ENCODE assay signal across 37 cellular contexts in the genomic region with DNA sequence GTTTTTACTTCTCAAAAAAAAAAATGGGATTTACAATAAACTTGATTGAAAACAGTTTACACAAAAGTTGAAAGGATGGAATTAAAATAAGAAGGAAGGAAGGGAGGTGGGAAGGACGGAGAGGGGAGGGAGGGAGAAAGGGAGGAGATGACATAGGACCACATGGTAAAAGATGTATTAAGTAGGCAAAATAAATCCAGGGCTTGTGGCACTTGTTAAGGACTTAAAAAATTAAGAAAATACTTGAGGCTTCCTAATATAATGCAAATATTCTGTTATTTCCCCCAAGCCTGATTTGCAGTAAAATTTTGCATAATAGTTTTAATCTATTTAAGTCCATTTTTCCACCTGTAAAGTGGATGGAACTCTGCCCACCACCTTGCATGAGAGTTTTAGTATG. TPM values are rescaled to one million over a fixed set of nuclear protein-coding genes. Genes with fewer than 3 reads are reported as not detected.
A peak's percentile ranks its signal among the peaks of the same experiment; 100 is the strongest.
DNase-seq lines count a peak whose midpoint lies in the region; ATAC-seq, FAIRE-seq and TF ChIP-seq lines count a peak whose summit lies in the region.
"Had no signal": no experiment of that assay in that cellular context is flagged by ENCODE, and none has a peak within 500 bp of the region (broad histone marks: within the 10 kb centered on the region; RNA-seq: fewer than 3 reads in every experiment).

No MANE protein-coding gene starts in this region.

- TF ChIP-seq POLR2A in HepG2 (IDR thresholded peaks at IDR 0.05; ENCODE audit: insufficient read depth in 1 of 2, low read depth in 2 of 2, low read length in 2 of 2) = no peak
- TF ChIP-seq POLR2A in right lobe of liver (IDR thresholded peaks at IDR 0.05) = no peak
- no peak for TF ChIP-seq POLR2A in K562 (conservative IDR thresholded peaks at IDR 0.05)

- H2AFZ ChIP-seq in HepG2 (ENCODE audit: low read length) = no peak overlapping the region
- peak overlapping the region; percentile 83; the same call in 1 of the 2 replicates for H2AFZ ChIP-seq in K562 (ENCODE audit: low read depth, low read length)

- no peak for TF ChIP-seq RAD21 in HepG2 (CRISPR knock-in tag; IDR thresholded peaks at IDR 0.05)
- TF ChIP-seq RAD21 in K562 (CRISPR knock-in tag; conservative IDR thresholded peaks at IDR 0.05 in 1 of 2, IDR thresholded peaks at IDR 0.05 in 1 of 2) = no peak

- H3K4me1 ChIP-seq in HepG2 (ENCODE audit: insufficient read depth, low read length) (peaks cover 21% of the 10 kb centered on the region; the same call in 1 of the 2 replicates), right lobe of liver (peaks cover 0 to 5% (median 0%) of the 10 kb centered on the region in 4 donors), K562 (replicated peaks in 1 of 2; ENCODE audit: control insufficient read depth in 2 of 2, insufficient read depth in 2 of 2, low read length in 2 of 2) (peaks cover 31 to 58% of the 10 kb centered on the region in 2 experiments)
- H3K4me1 ChIP-seq: A549, BE2C, BLaER1 had no signal

- in situ Hi-C loops in HepG2 (cut with HindIII; ENCODE audit: extremely low pct_ligation_motif_present, low pct_unique_long_range_greater_than_20kb) = no loop called here
- in situ Hi-C loops in K562 (cut with MboI) = no loop called here
- in situ Hi-C loops in GM13977 (cut with MboI; ENCODE audit: low pct_unique_long_range_greater_than_20kb, low sequenced_read_pairs, unreplicated experiment) = no loop called here

- H3K79me2 ChIP-seq in HepG2 (ENCODE audit: insufficient read depth, low read length) = no peaks in the 10 kb centered on the region
- no peaks in the 10 kb centered on the region for H3K79me2 ChIP-seq in K562 (ENCODE audit: control insufficient read depth, insufficient read depth, low read length)

- no peaks in the 10 kb centered on the region for H3K9me3 ChIP-seq in HepG2 (ENCODE audit: low read length)
- no peaks in the 10 kb centered on the region for H3K9me3 ChIP-seq in right lobe of liver
- no peaks in the 10 kb centered on the region for H3K9me3 ChIP-seq in K562 (replicated peaks; ENCODE audit: control insufficient read depth, insufficient read depth, low read depth, low read length)
- H3K9me3 ChIP-seq: A549; BE2C; BLaER1; BLaER1 treated with 17β-estradiol and CSF1 and Interleukin-3, amounts not matched to agents 10 nM and 100 nM; Caco-2 had no signal

- WGBS in HepG2 (ENCODE audit: low lambda C conversion rate) = 83% methylated on average over 1 of the region's 1 CpG
- 90% methylated on average over 1 of the region's 1 CpG for WGBS in right lobe of liver (ENCODE audit: insufficient coverage, low coverage, low lambda C conversion rate, missing lambda C conversion rate)
- WGBS in K562 (ENCODE audit: insufficient coverage, low coverage, missing lambda C conversion rate) = no CpG with 5 or more reads among the region's 1 CpG

- CTCF ChIA-PET in HepG2 (lab: Yijun Ruan, JAX; ENCODE audit: low intra/inter-chr PET ratio, low total read pairs) = no interaction called here
- CTCF ChIA-PET in K562 (lab: Yijun Ruan, JAX; ENCODE audit: low intra/inter-chr PET ratio) = no interaction called here

- H3K9me1 ChIP-seq in K562 (ENCODE audit: control insufficient read depth, insufficient read depth, low read length) = no peaks in the 10 kb centered on the region

- intact Hi-C loops in HepG2 (cut with micrococcal nuclease; ENCODE audit: unreplicated experiment) (no loop called here), right lobe of liver (cut with DNase I) (no loop called here), K562 (cut with micrococcal nuclease) (no loop called here)

- DNase-seq in HepG2 (ENCODE audit: low spot score) (no peak), right lobe of liver (no peak), K562 (ENCODE audit: extremely low read depth in 1 of 4, low spot score in 3 of 4) (no peak), osteocyte (ENCODE audit: extremely low spot score, unreplicated experiment) (no peak), GM13977 (ENCODE audit: low spot score) (no peak), NOMO-1 treated with dmso at 0.1 percent for 144 hours (lab: John Stamatoyannopoulos, UW; ENCODE audit: unreplicated experiment) (no peak)
- DNase-seq: 8988T; ACHN; AML-193; BE2C; C1 segment of cervical spinal cord; Caco-2; Calu3; CD4-positive, alpha-beta memory T cell; CD4-positive, alpha-beta T cell; CD4-positive, CD25-positive, alpha-beta regulatory T cell; CD8-positive, alpha-beta memory T cell; CD8-positive, alpha-beta T cell; COR-L47; DMS 273 treated with DMSO at 0.1 percent for 48 hours; DMS153; DMS79; DMS79 treated with DMSO at 0.1 percent for 48 hours; DND-41; EL had no signal

- ATAC-seq in HepG2 (no peak), right lobe of liver (no peak), K562 (no peak)
- ATAC-seq: A549; CD8-positive, alpha-beta T cell had no signal

- H3K27ac Mint-ChIP-seq in osteocyte (ENCODE audit: unreplicated experiment) = peak overlapping the region; percentile 91
- H3K27ac Mint-ChIP-seq: B cell; CD14-positive monocyte; CD4-positive, alpha-beta memory T cell; CD4-positive, alpha-beta T cell; CD4-positive, CD25-positive, alpha-beta regulatory T cell; CD8-positive, alpha-beta memory T cell; CD8-positive, alpha-beta T cell had no signal

- POLR2A ChIA-PET in HepG2 (lab: Yijun Ruan, JAX) (no interaction called here), K562 (lab: Yijun Ruan, JAX) (interaction anchor here (0.9 to 1.6 kb wide), 2 partner anchors 25 to 38 kb away, joined by 4 to 5 read pairs; no protein-coding TSS in a partner anchor)

- FAIRE-seq in HepG2 (lab: Jason Lieb, UNC) (no peak), K562 (lab: Jason Lieb, UNC) (no peak)
- FAIRE-seq: A204.1, A549 had no signal

- no peaks in the 10 kb centered on the region for H3K9me3 Mint-ChIP-seq in osteocyte (ENCODE audit: unreplicated experiment)
- H3K9me3 Mint-ChIP-seq: CD4-positive, alpha-beta T cell; CD4-positive, CD25-positive, alpha-beta regulatory T cell; CD8-positive, alpha-beta T cell had no signal

- TF ChIP-seq EP300 in HepG2 (IDR thresholded peaks at IDR 0.05; ENCODE audit: low read depth in 2 of 2, low read length in 2 of 2) = no peak
- no peak for TF ChIP-seq EP300 in HepG2 (CRISPR knock-in tag; IDR thresholded peaks at IDR 0.05; ENCODE audit: borderline replicate concordance)
- TF ChIP-seq EP300 in K562 (IDR thresholded peaks at IDR 0.05; ENCODE audit: low read length) = no peak

- H3K4me2 ChIP-seq in HepG2 (ENCODE audit: low read depth, low read length) = no peak overlapping the region
- no peak overlapping the region for H3K4me2 ChIP-seq in K562 (ENCODE audit: insufficient read depth, low read length)
- H3K4me2 ChIP-seq: A549; BLaER1; BLaER1 treated with 17β-estradiol and CSF1 and Interleukin-3, amounts not matched to agents 10 nM and 100 nM had no signal

- H3K4me3 Mint-ChIP-seq in osteocyte (ENCODE audit: unreplicated experiment) = no peak overlapping the region
- H3K4me3 Mint-ChIP-seq: B cell; CD14-positive monocyte; CD4-positive, alpha-beta memory T cell; CD4-positive, alpha-beta T cell; CD8-positive, alpha-beta T cell had no signal

- BruUV-seq in HepG2 (replicated peaks; lab: Mats Ljungman, UMichigan) = no TSS peak
- BruUV-seq in K562 (replicated peaks; lab: Mats Ljungman, UMichigan) = no TSS peak

- H3K9ac ChIP-seq in HepG2 (ENCODE audit: insufficient read depth, low read depth, low read length) (no peak overlapping the region), K562 (ENCODE audit: insufficient read depth in 1 of 2, low read depth in 2 of 2, low read length in 2 of 2) (no peak overlapping the region)
- H3K9ac ChIP-seq: BLaER1; BLaER1 treated with 17β-estradiol and CSF1 and Interleukin-3, amounts not matched to agents 10 nM and 100 nM had no signal

- H3K4me1 Mint-ChIP-seq in osteocyte (ENCODE audit: unreplicated experiment) = peaks cover 24% of the 10 kb centered on the region
- H3K4me1 Mint-ChIP-seq: B cell; CD4-positive, alpha-beta memory T cell; CD4-positive, CD25-positive, alpha-beta regulatory T cell; CD8-positive, alpha-beta memory T cell had no signal

- H3K4me3 ChIP-seq in HepG2 (replicated peaks in 1 of 3; ENCODE audit: insufficient read depth in 1 of 3, low read depth in 2 of 3, low read length in 3 of 3) (no peak overlapping the region), right lobe of liver (no peak overlapping the region), K562 (no peak overlapping the region)
- H3K4me3 ChIP-seq: A549; BLaER1; BLaER1 treated with 17β-estradiol and CSF1 and Interleukin-3, amounts not matched to agents 10 nM and 100 nM had no signal

- H4K20me1 ChIP-seq in HepG2 (ENCODE audit: insufficient read depth, low read length) = no peaks in the 10 kb centered on the region
- no peaks in the 10 kb centered on the region for H4K20me1 ChIP-seq in K562 (replicated peaks; ENCODE audit: control insufficient read depth, insufficient read depth, low read length)
- H4K20me1 ChIP-seq: BLaER1; BLaER1 treated with 17β-estradiol and CSF1 and Interleukin-3, amounts not matched to agents 10 nM and 100 nM had no signal

- H3K36me3 ChIP-seq in HepG2 (replicated peaks in 1 of 2; ENCODE audit: control insufficient read depth in 1 of 2, insufficient read depth in 2 of 2, low read length in 2 of 2) (no peaks in the 10 kb centered on the region), right lobe of liver (no peaks in the 10 kb centered on the region), K562 (ENCODE audit: control insufficient read depth, insufficient read depth, low read length) (no peaks in the 10 kb centered on the region)
- H3K36me3 ChIP-seq: BE2C; BLaER1; BLaER1 treated with 17β-estradiol and CSF1 and Interleukin-3, amounts not matched to agents 10 nM and 100 nM had no signal

- H3K36me3 Mint-ChIP-seq in osteocyte (ENCODE audit: unreplicated experiment) = no peaks in the 10 kb centered on the region
- H3K36me3 Mint-ChIP-seq: CD14-positive monocyte; CD4-positive, alpha-beta memory T cell; CD4-positive, CD25-positive, alpha-beta regulatory T cell; CD8-positive, alpha-beta memory T cell; CD8-positive, alpha-beta T cell had no signal

- H3K27me3 ChIP-seq in HepG2 (ENCODE audit: control insufficient read depth in 1 of 2, insufficient read depth in 2 of 2, low read length in 2 of 2) = no peaks in the 10 kb centered on the region
- H3K27me3 ChIP-seq in right lobe of liver = no peaks in the 10 kb centered on the region
- H3K27me3 ChIP-seq in K562 (ENCODE audit: control insufficient read depth in 2 of 2, insufficient read depth in 2 of 2, low read length in 2 of 2) = no peaks in the 10 kb centered on the region
- H3K27me3 ChIP-seq: BLaER1; BLaER1 treated with 17β-estradiol and CSF1 and Interleukin-3, amounts not matched to agents 10 nM and 100 nM had no signal

- H3K27ac ChIP-seq in HepG2 (ENCODE audit: extremely low read length, insufficient read depth, low read length) (no peak overlapping the region), right lobe of liver (no peak overlapping the region), K562 (ENCODE audit: extremely low read depth, low read depth, low read length) (no peak overlapping the region)
- H3K27ac ChIP-seq: 22Rv1; A549; BLaER1; BLaER1 treated with 17β-estradiol and CSF1 and Interleukin-3, amounts not matched to agents 10 nM and 100 nM had no signal

- TF ChIP-seq CTCF in HepG2 (CRISPR knock-in tag; IDR thresholded peaks at IDR 0.05) (no peak), right lobe of liver (IDR thresholded peaks at IDR 0.05) (no peak), K562 (IDR thresholded peaks at IDR 0.05 in 2 of 3, conservative IDR thresholded peaks at IDR 0.05 in 1 of 3; ENCODE audit: insufficient read depth in 2 of 3, low read depth in 1 of 3, low read length in 3 of 3) (no peak), osteocyte (IDR thresholded peaks at IDR 0.05) (no peak), GM13977 (IDR thresholded peaks at IDR 0.05; ENCODE audit: extremely low read depth, insufficient read depth, missing control alignments) (no peak)

- peaks cover 33% of the 10 kb centered on the region for H3K27me3 Mint-ChIP-seq in osteocyte (ENCODE audit: unreplicated experiment)

RNA-seq across cellular contexts. Expression of a gene that starts 27.5 kb away (rescaled TPM):
- 14.7 and 30.2 TPM in 2 replicates for total RNA-seq in HepG2 (2016; rRNA removed; fragmentation: Illumina TruSeq; extraction: Trizol)
- total RNA-seq in HepG2 (2016; cell fraction: cytosol; rRNA removed; fragmentation: Illumina TruSeq; extraction: Trizol; ENCODE audit: low read depth) = 3.8 and 4.0 TPM in 2 replicates
- 13.7 and 28.0 TPM in 2 replicates for total RNA-seq in HepG2 (2016; cell fraction: insoluble cytoplasmic fraction; rRNA removed; fragmentation: Illumina TruSeq; extraction: Trizol)
- 7.4 and 8.2 TPM in 2 replicates for total RNA-seq in HepG2 (2016; cell fraction: membrane; rRNA removed; fragmentation: Illumina TruSeq; extraction: Trizol)
- total RNA-seq in HepG2 (2016; cell fraction: nucleus; rRNA removed; fragmentation: Illumina TruSeq; extraction: Trizol) = 32.1 and 39.5 TPM in 2 replicates
- polyA plus RNA-seq in HepG2 (2011; rRNA removed) = 20.9 and 27.0 TPM in 2 replicates
- 12.2 and 16.2 TPM in 2 replicates for polyA plus RNA-seq in HepG2 (2011; cell fraction: cytosol; rRNA removed)
- 39.6 and 51.3 TPM in 2 replicates for polyA plus RNA-seq in HepG2 (2011; cell fraction: nucleus; rRNA removed)
- polyA plus RNA-seq in HepG2 (2012) = 16.5 and 28.2 TPM in 2 replicates
- polyA plus RNA-seq in HepG2 (2016; cell fraction: cytosol; fragmentation: Illumina TruSeq; extraction: Trizol; ENCODE audit: low read depth) = 1.8 TPM in 2 replicates
- polyA plus RNA-seq in HepG2 (2016; cell fraction: insoluble cytoplasmic fraction; fragmentation: Illumina TruSeq; extraction: Trizol; ENCODE audit: low read depth) = 10.8 and 12.9 TPM in 2 replicates
- polyA plus RNA-seq in HepG2 (2016; cell fraction: membrane; fragmentation: Illumina TruSeq; extraction: Trizol; ENCODE audit: low read depth) = 4.1 and 4.5 TPM in 2 replicates
- 70.7 and 74.5 TPM in 2 replicates for polyA plus RNA-seq in HepG2 (2016; cell fraction: nucleus; fragmentation: Illumina TruSeq; extraction: Trizol; ENCODE audit: insufficient read depth, low read depth)
- 24.0 TPM in 1 of 2 replicates, not detected in the other for polyA minus RNA-seq in HepG2 (2011; rRNA and poly(A)+ RNA removed; ENCODE audit: low replicate concordance)
- 13.0 and 14.8 TPM in 2 replicates for polyA minus RNA-seq in HepG2 (2011; cell fraction: cytosol; rRNA and poly(A)+ RNA removed)
- polyA minus RNA-seq in HepG2 (2011; cell fraction: nucleus; rRNA and poly(A)+ RNA removed) = 18.3 and 33.6 TPM in 2 replicates
- total RNA-seq in right lobe of liver = 10 to 100 TPM; 25.5 to 55.5 (median 36.6) TPM
- 24.4 and 39.4 TPM in 2 replicates for total RNA-seq in K562 (2011; cell fraction: chromatin; rRNA removed; ENCODE audit: low replicate concordance)
- 18.3 and 27.1 TPM in 2 replicates for total RNA-seq in K562 (2011; cell fraction: nucleolus; rRNA removed)
- total RNA-seq in K562 (2011; cell fraction: nucleoplasm; rRNA removed) = 29.8 and 32.1 TPM in 2 replicates
- total RNA-seq in K562 (2014; rRNA removed) = 5.9 and 7.4 TPM in 2 replicates
- total RNA-seq in K562 (2014; rRNA removed; fragmentation: Illumina TruSeq; extraction: Trizol) = 7.1 and 8.1 TPM in 2 replicates
- total RNA-seq in K562 (2015; rRNA removed; fragmentation: Illumina TruSeq; extraction: Trizol) = 3.5 and 3.9 TPM in 2 replicates
- total RNA-seq in K562 (2021) = 8.8 and 9.4 TPM in 2 replicates
- polyA plus RNA-seq in K562 (2011; rRNA removed) = 8.9 and 11.3 TPM in 2 replicates
- 4.9 and 8.9 TPM in 2 replicates for polyA plus RNA-seq in K562 (2011; cell fraction: cytosol; rRNA removed)
- polyA plus RNA-seq in K562 (2011; cell fraction: nucleus; rRNA removed) = 18.4 and 35.5 TPM in 2 replicates
- polyA plus RNA-seq in K562 (2012) = 3.2 and 5.9 TPM in 2 replicates
- 8.0 and 8.4 TPM in 2 replicates for polyA plus RNA-seq in K562 (2014; fragmentation: Illumina TruSeq; extraction: Trizol)
- polyA plus RNA-seq in K562 (2014; fragmentation: Nextera tagmentation; extraction: Ambion mirVana) = 1 to 10 TPM; 2.6 to 3.8 TPM
- polyA plus RNA-seq in K562 (2014; rRNA removed) = 9.5 and 10.5 TPM in 2 replicates
- 6.9 and 7.9 TPM in 2 replicates for polyA minus RNA-seq in K562 (2011; rRNA and poly(A)+ RNA removed)
- 3.4 and 5.9 TPM in 2 replicates for polyA minus RNA-seq in K562 (2011; cell fraction: cytosol; rRNA and poly(A)+ RNA removed)
- polyA minus RNA-seq in K562 (2011; cell fraction: nucleus; rRNA and poly(A)+ RNA removed) = 6.9 and 9.4 TPM in 2 replicates
- total RNA-seq in osteocyte = 0.13 TPM in 1 of 2 replicates, not detected in the other
- total RNA-seq: A172; A673; B cell; Calu3; CD4-positive, alpha-beta memory T cell; CD4-positive, alpha-beta T cell; CD4-positive, CD25-positive, alpha-beta regulatory T cell; CD8-positive, alpha-beta memory T cell; CD8-positive, alpha-beta T cell; Daoy had no signal
- polyA plus RNA-seq: AG04450; BJ; CD14-positive monocyte; CD4-positive, alpha-beta memory T cell; CD4-positive, CD25-positive, alpha-beta regulatory T cell; CD8-positive, alpha-beta memory T cell had no signal
